In the genomic region with DNA sequence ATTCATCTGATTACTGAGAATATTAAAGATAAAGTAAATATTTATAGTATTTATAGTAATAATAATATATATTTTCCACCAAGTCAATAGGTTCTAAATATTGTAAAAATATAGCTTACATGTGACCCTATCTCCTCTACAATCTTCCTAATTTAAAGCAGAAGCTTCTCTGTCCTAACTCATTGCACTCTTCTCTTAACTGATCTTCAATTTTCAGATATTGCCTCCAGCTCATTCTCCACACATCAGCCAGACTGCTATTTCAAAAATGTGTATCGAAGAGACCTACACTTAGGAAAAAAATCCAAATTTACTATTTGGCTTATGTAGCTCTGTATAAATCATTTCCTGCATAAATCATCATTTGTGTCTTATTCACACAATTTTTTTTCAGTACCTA, we compare ENCODE assay signal across 19 cellular contexts. TPM values are rescaled to one million over a fixed set of nuclear protein-coding genes. Genes with fewer than 3 reads are reported as not detected.
"Had no signal": no experiment of that assay in that cellular context is flagged by ENCODE, and none has a peak within 500 bp of the region (broad histone marks: within the 10 kb centered on the region; RNA-seq: fewer than 3 reads in every experiment).

No MANE protein-coding gene starts in this region.

- H3K27me3 ChIP-seq: dorsolateral prefrontal cortex, esophagus muscularis mucosa, foreskin keratinocyte, gastroesophageal sphincter, heart left ventricle, hepatocyte, left lung had no signal

- H3K4me2 ChIP-seq: hepatocyte had no signal

- DNase-seq: dermis blood vessel endothelial cell; dorsolateral prefrontal cortex; effector CD4-positive, alpha-beta T cell; effector memory CD4-positive, alpha-beta T cell; foreskin keratinocyte; heart left ventricle; hypothalamus; left cardiac atrium; left lung; left ventricle myocardium superior; lower lobe of right lung; mesendoderm; midbrain; naive thymus-derived CD4-positive, alpha-beta T cell had no signal

- H3K79me2 ChIP-seq: hepatocyte had no signal

- H3K27ac ChIP-seq: coronary artery, dorsolateral prefrontal cortex, esophagus muscularis mucosa, foreskin keratinocyte, gastroesophageal sphincter, heart left ventricle, hepatocyte, left lung, lower lobe of right lung had no signal

- H3K36me3 ChIP-seq: esophagus muscularis mucosa, gastroesophageal sphincter, heart left ventricle, left lung, lower lobe of right lung had no signal

- H3K4me1 ChIP-seq: esophagus muscularis mucosa, foreskin keratinocyte, gastroesophageal sphincter, heart left ventricle, left lung, lower lobe of right lung had no signal

- H3K9me3 ChIP-seq: esophagus muscularis mucosa, gastroesophageal sphincter, heart left ventricle, left lung, lower lobe of right lung had no signal

- H2AFZ ChIP-seq: hepatocyte had no signal

- ATAC-seq: foreskin keratinocyte; gastroesophageal sphincter; heart left ventricle; left cardiac atrium; left lung; left ventricle myocardium superior; lower lobe of right lung; naive thymus-derived CD4-positive, alpha-beta T cell had no signal

- H3K4me3 ChIP-seq: coronary artery, dorsolateral prefrontal cortex, esophagus muscularis mucosa, gastroesophageal sphincter, heart left ventricle, hepatocyte, left lung, lower lobe of right lung had no signal

RNA-seq across cellular contexts. Expression of gene CDH18, which starts 47.8 kb away (rescaled TPM):
- polyA plus RNA-seq: esophagus; heart left ventricle; naive thymus-derived CD4-positive, alpha-beta T cell had no signal
